In genomic region chr9:20356392-20357206, GRCh38 we compare ENCODE assay signal across 8 cellular contexts.
DNase-seq lines count a peak whose midpoint lies in the region; ATAC-seq and TF ChIP-seq lines count a peak whose summit lies in the region.

No MANE protein-coding gene starts in this region.

- no peaks in the 10 kb centered on the region for H3K9me3 ChIP-seq in neural cell (ENCODE audit: low read length)

- no peak overlapping the region for H2AFZ ChIP-seq in neural cell (ENCODE audit: low read depth, low read length)

- peak; percentile 82 for TF ChIP-seq CTCF in GM12873 (IDR thresholded peaks at IDR 0.05; ENCODE audit: insufficient read depth, low read depth, low read length, missing control alignments)
- TF ChIP-seq CTCF in neural cell (IDR thresholded peaks at IDR 0.05; ENCODE audit: poor library complexity, severe bottlenecking), result peak; percentile 83

- no peak overlapping the region for H3K9ac ChIP-seq in neural cell (ENCODE audit: low read length)

- peaks cover 7% of the 10 kb centered on the region for H3K36me3 ChIP-seq in neural cell (ENCODE audit: insufficient read depth, low read length)

- H3K79me2 ChIP-seq in neural cell (replicated peaks; ENCODE audit: insufficient read depth, low read length), result no peaks in the 10 kb centered on the region

- no peaks in the 10 kb centered on the region for H3K9me2 ChIP-seq in neural cell (ENCODE audit: insufficient read depth, low read length)

- H3K9me3 Mint-ChIP-seq in stimulated activated effector memory CD8-positive, alpha-beta T cell treated with anti-CD3 and anti-CD28 coated beads, Interleukin-12 subunit alpha, Interleukin-12 subunit beta, amount 100 ng/mL, for 72 hours, result no peaks in the 10 kb centered on the region

- TF ChIP-seq EP300 in neural cell (conservative IDR thresholded peaks at IDR 0.05; ENCODE audit: poor library complexity, severe bottlenecking), result no peak

- H3K4me1 Mint-ChIP-seq in stimulated activated effector memory CD8-positive, alpha-beta T cell treated with anti-CD3 and anti-CD28 coated beads, Interleukin-12 subunit alpha, Interleukin-12 subunit beta, amount 100 ng/mL, for 72 hours, result peaks cover 28% of the 10 kb centered on the region

- no peak overlapping the region for H3K4me3 Mint-ChIP-seq in stimulated activated effector memory CD8-positive, alpha-beta T cell treated with anti-CD3 and anti-CD28 coated beads, Interleukin-12 subunit alpha, Interleukin-12 subunit beta, amount 100 ng/mL, for 72 hours

- no peak overlapping the region for H3K27ac Mint-ChIP-seq in stimulated activated effector memory CD8-positive, alpha-beta T cell treated with anti-CD3 and anti-CD28 coated beads, Interleukin-12 subunit alpha, Interleukin-12 subunit beta, amount 100 ng/mL, for 72 hours

- no peaks in the 10 kb centered on the region for H4K20me1 ChIP-seq in neural cell (ENCODE audit: insufficient read depth)

- no peaks in the 10 kb centered on the region for H3F3A ChIP-seq in neural cell (ENCODE audit: insufficient read depth, low read length, poor library complexity, severe bottlenecking)

- H3K36me3 Mint-ChIP-seq in stimulated activated effector memory CD8-positive, alpha-beta T cell treated with anti-CD3 and anti-CD28 coated beads, Interleukin-12 subunit alpha, Interleukin-12 subunit beta, amount 100 ng/mL, for 72 hours, result peaks cover 33% of the 10 kb centered on the region

- H3K27me3 ChIP-seq in neural cell (ENCODE audit: insufficient read depth, low read depth, low read length), result no peaks in the 10 kb centered on the region

- DNase-seq in NCI-H526 treated with DMSO at 0.1 percent for 48 hours (lab: John Stamatoyannopoulos, UW), result peak; percentile 43
- peak; percentile 54 for DNase-seq in activated T-cell treated with anti-CD3 and anti-CD28 coated beads, Interleukin-2, amount 50 U/mL, for 1 hour
- DNase-seq in fibroblast of peridontal ligament (ENCODE audit: extremely low read depth), result peak; percentile 93
- DNase-seq in substantia nigra (lab: John Stamatoyannopoulos, UW), result peak in 42 of 49 donors; percentile 2 to 71 (median 36)
- no peak for DNase-seq in stimulated activated effector memory CD8-positive, alpha-beta T cell treated with anti-CD3 and anti-CD28 coated beads, Interleukin-12 subunit alpha, Interleukin-12 subunit beta, amount 100 ng/mL, for 72 hours (ENCODE audit: low spot score in 2 of 2)

- H3K4me3 ChIP-seq in neural cell (ENCODE audit: low read length), result no peak overlapping the region

- H3K27ac ChIP-seq in neural cell (ENCODE audit: low read length) (no peak overlapping the region), substantia nigra (ENCODE audit: low read depth, low read length, poor library complexity, severe bottlenecking) (no peak overlapping the region)

- peak; percentile 67 for ATAC-seq in HG03175 (IDR thresholded peaks at IDR 0.05; ENCODE audit: unreplicated experiment)
- no peak for ATAC-seq in stimulated activated effector memory CD8-positive, alpha-beta T cell treated with anti-CD3 and anti-CD28 coated beads, Interleukin-12 subunit alpha, Interleukin-12 subunit beta, amount 100 ng/mL, for 72 hours

- peak; percentile 89 for TF ChIP-seq RAD21 in neural cell (conservative IDR thresholded peaks at IDR 0.05)

- no peak overlapping the region for H3K4me2 ChIP-seq in neural cell (ENCODE audit: low read length)

TF ChIP-seq in neural cell, 6 proteins besides CTCF, POLR2A, EP300 and RAD21:
- TF ChIP-seq MXI1 (conservative IDR thresholded peaks at IDR 0.05; ENCODE audit: poor library complexity, severe bottlenecking) (no peak), SMC3 (conservative IDR thresholded peaks at IDR 0.05; ENCODE audit: poor library complexity) (peak; percentile 87)

Comparison
In these comparisons a context has a peak if more than half of its experiments do, and no peak if none do; other contexts are left out.
1. DNase-seq: peak in NCI-H526 treated with DMSO at 0.1 percent for 48 hours (single experiment), activated T-cell treated with anti-CD3 and anti-CD28 coated beads, Interleukin-2, amount 50 U/mL, for 1 hour (single experiment), fibroblast of peridontal ligament (single experiment) and substantia nigra (42 of 49); none in stimulated activated effector memory CD8-positive, alpha-beta T cell treated with anti-CD3 and anti-CD28 coated beads, Interleukin-12 subunit alpha, Interleukin-12 subunit beta, amount 100 ng/mL, for 72 hours (0 of 2).